In genomic region chr6:7004581-7005297, GRCh38 we compare ENCODE assay signal across 1 cellular context.
TF ChIP-seq lines count a peak whose summit lies in the region.

No MANE protein-coding gene starts in this region.

TF ChIP-seq in HEK293, 187 proteins besides CTCF, POLR2A, EP300 and RAD21 (continued from another document):
- TF ChIP-seq ZNF26 (tag by site-specific recombination; IDR thresholded peaks at IDR 0.05) (no peak), ZBTB17 (tag by site-specific recombination; IDR thresholded peaks at IDR 0.05) (0 out of 2 replicates have a peak, but pooled peaks have one; percentile 16), ZNF530 (tag by site-specific recombination; IDR thresholded peaks at IDR 0.05; ENCODE audit: low read depth) (no peak), FEZF1 (tag by site-specific recombination; IDR thresholded peaks at IDR 0.05) (peak; percentile 51), ZNF169 (tag by site-specific recombination; IDR thresholded peaks at IDR 0.05) (no peak), SP7 (tag by site-specific recombination; IDR thresholded peaks at IDR 0.05) (no peak), HOXA7 (CRISPR knock-in tag; IDR thresholded peaks at IDR 0.05; ENCODE audit: borderline replicate concordance) (no peak), ZIC2 (tag by site-specific recombination; IDR thresholded peaks at IDR 0.05) (peak; percentile 58)
